8 cellular contexts compared by ENCODE assay signal in genomic region chr16:53773150-53773846, GRCh38.
A peak's percentile ranks its signal among the peaks of the same experiment; 100 is the strongest.
DNase-seq lines count a peak whose midpoint lies in the region; ATAC-seq, FAIRE-seq and TF ChIP-seq lines count a peak whose summit lies in the region.

No MANE protein-coding gene starts in this region.

- peak; percentile 49 for DNase-seq in GM04504 (ENCODE audit: low read depth)
- DNase-seq in HTR-8/SVneo (ENCODE audit: insufficient read length, low spot score) = peak; percentile 24
- DNase-seq in NT2/D1 (ENCODE audit: low read depth, low spot score) = peak; percentile 42
- DNase-seq in H1 (ENCODE audit: low read depth in 1 of 2, low spot score in 2 of 2) = no peak
- peak; percentile 67 for DNase-seq in mesendoderm
- DNase-seq in activated CD8-positive, alpha-beta memory T cell treated with anti-CD3 and anti-CD28 coated beads for 24 hours = no peak

- H3K18ac ChIP-seq in H1 (ENCODE audit: extremely low read depth, low read length) = no peak overlapping the region
- H3K18ac ChIP-seq in mesendoderm (ENCODE audit: low read length) = no peak overlapping the region

- TF ChIP-seq RAD21 in H1 (IDR thresholded peaks at IDR 0.05 in 1 of 2, conservative IDR thresholded peaks at IDR 0.05 in 1 of 2; ENCODE audit: low read depth in 2 of 2, low read length in 2 of 2) = peak; percentile 80 to 89

- no peak overlapping the region for H2BK12ac ChIP-seq in H1 (ENCODE audit: low read depth, low read length)

- H4K8ac ChIP-seq in H1 (ENCODE audit: extremely low read depth, insufficient read depth, low read length) = no peak overlapping the region
- no peak overlapping the region for H4K8ac ChIP-seq in mesendoderm (ENCODE audit: low read depth, low read length)

- H4K91ac ChIP-seq in H1 (replicated peaks; ENCODE audit: insufficient read length, low read length) = no peak overlapping the region

- no peak overlapping the region for H3K9ac ChIP-seq in NT2/D1 (ENCODE audit: insufficient read length, low read depth)
- H3K9ac ChIP-seq in H1 (replicated peaks in 1 of 4; ENCODE audit: extremely low read depth in 1 of 4, low read depth in 3 of 4, low read length in 3 of 4) = no peak overlapping the region
- H3K9ac ChIP-seq in mesendoderm (ENCODE audit: low read length) = no peak overlapping the region

- H2BK120ac ChIP-seq in H1 (replicated peaks; ENCODE audit: low read depth, low read length) (no peak overlapping the region), mesendoderm (ENCODE audit: low read depth, low read length) (no peak overlapping the region)

- peaks cover 0 to 15% of the 10 kb centered on the region in 2 experiments; a peak in 1 of 4 replicates for H3K79me2 ChIP-seq in H1 (ENCODE audit: control insufficient read depth in 1 of 2, insufficient read depth in 2 of 2, low read length in 2 of 2)
- no peaks in the 10 kb centered on the region for H3K79me2 ChIP-seq in mesendoderm (ENCODE audit: control insufficient read depth, insufficient read depth, low read length)

- H3K14ac ChIP-seq in H1 (ENCODE audit: insufficient read length) = no peak overlapping the region

- H3K4me1 ChIP-seq in NT2/D1 (ENCODE audit: insufficient read depth, insufficient read length) (no peaks in the 10 kb centered on the region), H1 (replicated peaks in 1 of 4; ENCODE audit: control insufficient read depth in 3 of 4, insufficient read depth in 4 of 4, low read length in 3 of 4) (peaks cover 0 to 3% (median 1%) of the 10 kb centered on the region in 4 experiments; a peak in 1 of 7 replicates), mesendoderm (ENCODE audit: control insufficient read depth, low read depth, low read length) (peaks cover 2% of the 10 kb centered on the region)

- no peak for TF ChIP-seq POLR2A in H1 (IDR thresholded peaks at IDR 0.05; ENCODE audit: control extremely low read depth in 1 of 2, low read depth in 2 of 2, low read length in 2 of 2)

- no peak overlapping the region for H3K23ac ChIP-seq in H1 (ENCODE audit: insufficient read length)
- H3K23ac ChIP-seq in mesendoderm (ENCODE audit: low read length) = no peak overlapping the region

- H3K56ac ChIP-seq in H1 (replicated peaks; ENCODE audit: insufficient read length, low read depth, low read length) = no peak overlapping the region
- H3K56ac ChIP-seq in mesendoderm (ENCODE audit: low read length) = no peak overlapping the region

- H3K23me2 ChIP-seq in H1 (ENCODE audit: low read depth, low read length) = no peaks in the 10 kb centered on the region

- H3K4ac ChIP-seq in H1 (replicated peaks; ENCODE audit: insufficient read length, low read depth, low read length) (no peak overlapping the region), mesendoderm (ENCODE audit: low read depth, low read length) (no peak overlapping the region)

- no peaks in the 10 kb centered on the region for H3K36me3 ChIP-seq in NT2/D1 (ENCODE audit: insufficient read depth, insufficient read length, low read length)
- no peaks in the 10 kb centered on the region for H3K36me3 ChIP-seq in H1 (ENCODE audit: control insufficient read depth in 2 of 4, insufficient read depth in 4 of 4, low read length in 3 of 4)
- H3K36me3 ChIP-seq in mesendoderm (ENCODE audit: control insufficient read depth, insufficient read depth, low read length) = no peaks in the 10 kb centered on the region

- FAIRE-seq in A204.1 (lab: Jason Lieb, UNC) = peak; percentile 48
- FAIRE-seq in HTR-8/SVneo (lab: Jason Lieb, UNC) = peak; percentile 58
- FAIRE-seq in H1 (lab: Jason Lieb, UNC) = no peak

- no peak overlapping the region for H2BK20ac ChIP-seq in H1 (ENCODE audit: low read length)

- no peak for TF ChIP-seq EP300 in H1 (IDR thresholded peaks at IDR 0.05; ENCODE audit: borderline replicate concordance in 1 of 2, low read depth in 2 of 2, low read length in 2 of 2)

- H3K27ac ChIP-seq in H1 (ENCODE audit: low read depth, low read length) (no peak overlapping the region), mesendoderm (ENCODE audit: low read depth, low read length) (no peak overlapping the region)

- no peak overlapping the region for H3K4me3 ChIP-seq in NT2/D1 (ENCODE audit: insufficient read length, low read depth)
- H3K4me3 ChIP-seq in H1 (ENCODE audit: extremely low read depth in 1 of 4, insufficient read depth in 2 of 4, low read depth in 3 of 4, low read length in 4 of 4) = no peak overlapping the region
- H3K4me3 ChIP-seq in mesendoderm (ENCODE audit: low read length) = no peak overlapping the region

- H4K5ac ChIP-seq in H1 (ENCODE audit: insufficient read length, low read depth, low read length) = no peak overlapping the region
- no peak overlapping the region for H4K5ac ChIP-seq in mesendoderm (ENCODE audit: low read length)

- H2BK5ac ChIP-seq in H1 (ENCODE audit: low read depth, low read length) (no peak overlapping the region), mesendoderm (ENCODE audit: low read length) (no peak overlapping the region)

- peak in 2 of 3 experiments; percentile 50 to 66; a peak in 3 of 4 replicates for TF ChIP-seq CTCF in H1 (IDR thresholded peaks at IDR 0.05; ENCODE audit: control extremely low read depth in 1 of 3, insufficient read depth in 1 of 3, low read depth in 1 of 3, low read length in 3 of 3)

- no peaks in the 10 kb centered on the region for H3K79me1 ChIP-seq in H1 (ENCODE audit: low read depth, low read length)
- no peaks in the 10 kb centered on the region for H3K79me1 ChIP-seq in mesendoderm (ENCODE audit: low read length)

- H4K20me1 ChIP-seq in H1 (replicated peaks in 1 of 2; ENCODE audit: control insufficient read depth in 1 of 2, insufficient read depth in 2 of 2, low read length in 2 of 2) = no peaks in the 10 kb centered on the region

- 92% methylated on average over 5 of the region's 5 CpGs; no CpG with 5 or more reads in 1 of the 2 experiments for WGBS in H1 (ENCODE audit: extremely low coverage in 1 of 2, insufficient coverage in 1 of 2, insufficient read length in 1 of 2, insufficient replicate concordance in 2 of 2, low coverage in 1 of 2, low lambda C conversion rate in 2 of 2, missing lambda C conversion rate in 1 of 2), 2 experiments
- no CpG with 5 or more reads among the region's 5 CpGs for WGBS in mesendoderm (ENCODE audit: extremely low coverage, insufficient coverage, low lambda C conversion rate)

- H2BK15ac ChIP-seq in H1 (ENCODE audit: low read length) (no peak overlapping the region), mesendoderm (replicated peaks; ENCODE audit: low read depth) (no peak overlapping the region)

- H3K4me2 ChIP-seq in H1 (ENCODE audit: insufficient read depth in 1 of 2, low read depth in 2 of 2, low read length in 2 of 2) (no peak overlapping the region), mesendoderm (ENCODE audit: low read length) (no peak overlapping the region)

- CTCF ChIA-PET in H1 (lab: Charles Lee; ENCODE audit: partially characterized antibody) = interaction anchor here (0.6 to 3.6 kb wide), 18 partner anchors 11 to 973 kb away, joined by 3 to 20 read pairs (median 4); no protein-coding TSS in a partner anchor

- H2AFZ ChIP-seq in H1 (ENCODE audit: low read length) = no peak overlapping the region

- POLR2A ChIA-PET in H1 (lab: Charles Lee; ENCODE audit: partially characterized antibody) = no interaction called here

- ATAC-seq in GM21576 (IDR thresholded peaks at IDR 0.05; ENCODE audit: unreplicated experiment) = no peak

- H3K9me3 ChIP-seq in NT2/D1 (ENCODE audit: insufficient read depth, low read length) = no peaks in the 10 kb centered on the region
- H3K9me3 ChIP-seq in H1 (ENCODE audit: insufficient read depth in 2 of 2, low read depth in 1 of 2, low read length in 1 of 2) = no peaks in the 10 kb centered on the region

- H3K27me3 ChIP-seq in NT2/D1 (ENCODE audit: insufficient read depth, insufficient read length) (no peaks in the 10 kb centered on the region), H1 (replicated peaks in 1 of 4; ENCODE audit: control insufficient read depth in 3 of 4, extremely low read depth in 1 of 4, insufficient read depth in 3 of 4, low read length in 3 of 4) (no peaks in the 10 kb centered on the region), mesendoderm (ENCODE audit: insufficient read depth, low read length, poor library complexity) (no peaks in the 10 kb centered on the region)

- no peak overlapping the region for H2AK5ac ChIP-seq in H1 (ENCODE audit: low read depth, low read length)
- no peak overlapping the region for H2AK5ac ChIP-seq in mesendoderm (ENCODE audit: low read length)

TF ChIP-seq in H1, 55 proteins besides CTCF, POLR2A, EP300 and RAD21 (continues in another document):
- TF ChIP-seq, protein P1, sequence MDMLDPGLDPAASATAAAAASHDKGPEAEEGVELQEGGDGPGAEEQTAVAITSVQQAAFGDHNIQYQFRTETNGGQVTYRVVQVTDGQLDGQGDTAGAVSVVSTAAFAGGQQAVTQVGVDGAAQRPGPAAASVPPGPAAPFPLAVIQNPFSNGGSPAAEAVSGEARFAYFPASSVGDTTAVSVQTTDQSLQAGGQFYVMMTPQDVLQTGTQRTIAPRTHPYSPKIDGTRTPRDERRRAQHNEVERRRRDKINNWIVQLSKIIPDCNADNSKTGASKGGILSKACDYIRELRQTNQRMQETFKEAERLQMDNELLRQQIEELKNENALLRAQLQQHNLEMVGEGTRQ (IDR thresholded peaks at IDR 0.05; ENCODE audit: low read length) = no peak
- TF ChIP-seq GTF2F1 (IDR thresholded peaks at IDR 0.05; ENCODE audit: borderline replicate concordance, low read depth, low read length) (no peak), CEBPB (IDR thresholded peaks at IDR 0.05; ENCODE audit: low read depth, low read length) (no peak), SP1 (IDR thresholded peaks at IDR 0.05; ENCODE audit: low read depth, low read length) (no peak), POLR2AphosphoS5 (IDR thresholded peaks at IDR 0.05; ENCODE audit: low read depth, low read length) (no peak), SIX5 (IDR thresholded peaks at IDR 0.05; ENCODE audit: low read depth, low read length) (no peak), RXRA (IDR thresholded peaks at IDR 0.05; ENCODE audit: insufficient read depth, low read depth, low read length) (no peak)

Comparison
In these comparisons a context has a peak if more than half of its experiments do, and no peak if none do; other contexts are left out.
1. DNase-seq: peak in GM04504 (single experiment), HTR-8/SVneo (single experiment), NT2/D1 (single experiment) and mesendoderm (single experiment); none in H1 (0 of 2) and activated CD8-positive, alpha-beta memory T cell treated with anti-CD3 and anti-CD28 coated beads for 24 hours (single experiment).